1 cellular context compared by ENCODE assay signal in genomic region chr1:234960722-234961467, GRCh38.
TF ChIP-seq lines count a peak whose summit lies in the region.

No MANE protein-coding gene starts in this region.

TF ChIP-seq in HepG2, 621 proteins besides CTCF, POLR2A, EP300 and RAD21 (continued from another document and continues in another):
- no peak for TF ChIP-seq SNAI1 (CRISPR knock-in tag; IDR thresholded peaks at IDR 0.05; ENCODE audit: borderline replicate concordance)
- no peak for TF ChIP-seq NR3C1 (CRISPR knock-in tag; IDR thresholded peaks at IDR 0.05)
- TF ChIP-seq NFIB (CRISPR knock-in tag; IDR thresholded peaks at IDR 0.05; ENCODE audit: borderline replicate concordance): no peak
- TF ChIP-seq BRD4 (CRISPR knock-in tag; IDR thresholded peaks at IDR 0.05): peak; percentile 99
- TF ChIP-seq RBM22 (optimal IDR thresholded peaks at IDR 0.05; ENCODE audit: low read length): no peak
- TF ChIP-seq ZNF567 (CRISPR knock-in tag; IDR thresholded peaks at IDR 0.05; ENCODE audit: borderline replicate concordance): 0 out of 2 replicates have a peak, but pooled peaks have one; percentile 44
- peak; percentile 39 for TF ChIP-seq STAG1 (CRISPR knock-in tag; IDR thresholded peaks at IDR 0.05)
- peak; percentile 93 for TF ChIP-seq ZNF280D (CRISPR knock-in tag; IDR thresholded peaks at IDR 0.05)
- no peak for TF ChIP-seq ETS1 (CRISPR knock-in tag; IDR thresholded peaks at IDR 0.05)
- TF ChIP-seq ZNF282 (IDR thresholded peaks at IDR 0.05; ENCODE audit: partially characterized antibody): no peak
- no peak for TF ChIP-seq ZNF720 (CRISPR knock-in tag; IDR thresholded peaks at IDR 0.05)
- no peak for TF ChIP-seq TRIM22 (IDR thresholded peaks at IDR 0.05)
- TF ChIP-seq PAF1 (CRISPR knock-in tag; IDR thresholded peaks at IDR 0.05): no peak
- no peak; the same call in 1 of the 2 replicates for TF ChIP-seq ZNF160 (CRISPR knock-in tag; IDR thresholded peaks at IDR 0.05)
- peak; percentile 80; the same call in 1 of the 2 replicates for TF ChIP-seq ZNF44 (CRISPR knock-in tag; IDR thresholded peaks at IDR 0.05)
- peak; percentile 74; the same call in 1 of the 2 replicates for TF ChIP-seq TOPORS (CRISPR knock-in tag; IDR thresholded peaks at IDR 0.05)
- peak; percentile 85 for TF ChIP-seq NR2F6 (IDR thresholded peaks at IDR 0.05)
- TF ChIP-seq NR2F6 (CRISPR knock-in tag; IDR thresholded peaks at IDR 0.05): peak; percentile 86
- no peak for TF ChIP-seq RFX5 (IDR thresholded peaks at IDR 0.05; ENCODE audit: low read depth, low read length)
- no peak for TF ChIP-seq SALL2 (CRISPR knock-in tag; IDR thresholded peaks at IDR 0.05)
- TF ChIP-seq BCL6 (CRISPR knock-in tag; IDR thresholded peaks at IDR 0.05): peak; percentile 87
- TF ChIP-seq ATF3 (CRISPR knock-in tag; IDR thresholded peaks at IDR 0.05): peak; percentile 38
- TF ChIP-seq SMAD9 (CRISPR knock-in tag; IDR thresholded peaks at IDR 0.05): no peak
- no peak for TF ChIP-seq ATF7 (IDR thresholded peaks at IDR 0.05)
- TF ChIP-seq ATF7 (CRISPR knock-in tag; IDR thresholded peaks at IDR 0.05): peak; percentile 76; the same call in 1 of the 2 replicates
- TF ChIP-seq ZEB1 (IDR thresholded peaks at IDR 0.05; ENCODE audit: insufficient replicate concordance, low read depth): no peak
- TF ChIP-seq JUNB (CRISPR knock-in tag; IDR thresholded peaks at IDR 0.05; ENCODE audit: borderline replicate concordance): peak; percentile 61; the same call in 1 of the 2 replicates
- no peak for TF ChIP-seq ZNF782 (CRISPR knock-in tag; IDR thresholded peaks at IDR 0.05; ENCODE audit: borderline replicate concordance)
- no peak for TF ChIP-seq ZNF530 (CRISPR knock-in tag; IDR thresholded peaks at IDR 0.05; ENCODE audit: low read depth)
- peak; percentile 67 for TF ChIP-seq ZFX (CRISPR knock-in tag; IDR thresholded peaks at IDR 0.05; ENCODE audit: low read depth)
- TF ChIP-seq ZNF24 (IDR thresholded peaks at IDR 0.05): no peak
- peak; percentile 93 for TF ChIP-seq BORCS8-MEF2B (CRISPR knock-in tag; IDR thresholded peaks at IDR 0.05)
- TF ChIP-seq ESRRA (CRISPR knock-in tag; IDR thresholded peaks at IDR 0.05; ENCODE audit: low read depth): peak; percentile 61; the same call in 1 of the 2 replicates
- TF ChIP-seq ARNT (IDR thresholded peaks at IDR 0.05): no peak
- peak; percentile 99 for TF ChIP-seq ELF3 (CRISPR knock-in tag; IDR thresholded peaks at IDR 0.05)
- no peak for TF ChIP-seq ATM (IDR thresholded peaks at IDR 0.05; ENCODE audit: borderline replicate concordance)
- TF ChIP-seq ARID3A (IDR thresholded peaks at IDR 0.05; ENCODE audit: low read depth, low read length): peak; percentile 97
- no peak; the same call in 1 of the 2 replicates for TF ChIP-seq ZNF256 (CRISPR knock-in tag; conservative IDR thresholded peaks at IDR 0.05)
- TF ChIP-seq ZNF253 (CRISPR knock-in tag; IDR thresholded peaks at IDR 0.05; ENCODE audit: borderline replicate concordance): 0 out of 2 replicates have a peak, but pooled peaks have one; percentile 20
- TF ChIP-seq HOXA3 (CRISPR knock-in tag; IDR thresholded peaks at IDR 0.05): peak; percentile 88
- TF ChIP-seq TP53 (CRISPR knock-in tag; conservative IDR thresholded peaks at IDR 0.05): no peak; the same call in 1 of the 2 replicates
- TF ChIP-seq ZNF510 (CRISPR knock-in tag; IDR thresholded peaks at IDR 0.05; ENCODE audit: low read depth): peak; percentile 79; the same call in 1 of the 2 replicates
- no peak for TF ChIP-seq KMT2B (CRISPR knock-in tag; IDR thresholded peaks at IDR 0.05)
- TF ChIP-seq SRF (IDR thresholded peaks at IDR 0.05; ENCODE audit: low read depth, low read length): no peak
- TF ChIP-seq ISX (CRISPR knock-in tag; conservative IDR thresholded peaks at IDR 0.05): no peak
- TF ChIP-seq ZXDC (CRISPR knock-in tag; IDR thresholded peaks at IDR 0.05): no peak
- TF ChIP-seq MED8 (CRISPR knock-in tag; IDR thresholded peaks at IDR 0.05; ENCODE audit: insufficient replicate concordance): peak; percentile 100
- TF ChIP-seq IRX3 (CRISPR knock-in tag; IDR thresholded peaks at IDR 0.05; ENCODE audit: borderline replicate concordance, low read depth): no peak
- TF ChIP-seq CHD2 (IDR thresholded peaks at IDR 0.05; ENCODE audit: low read depth, low read length): no peak
- peak; percentile 93 for TF ChIP-seq GFI1 (CRISPR knock-in tag; IDR thresholded peaks at IDR 0.05; ENCODE audit: borderline replicate concordance)
- no peak for TF ChIP-seq MAZ (IDR thresholded peaks at IDR 0.05; ENCODE audit: borderline replicate concordance, low read depth, low read length)
- TF ChIP-seq MAZ (CRISPR knock-in tag; IDR thresholded peaks at IDR 0.05; ENCODE audit: low read depth): peak; percentile 47; the same call in 1 of the 2 replicates
- TF ChIP-seq XBP1 (CRISPR knock-in tag; IDR thresholded peaks at IDR 0.05): no peak
- TF ChIP-seq SNAPC5 (CRISPR knock-in tag; IDR thresholded peaks at IDR 0.05; ENCODE audit: borderline replicate concordance): no peak
- TF ChIP-seq ZNF512 (CRISPR knock-in tag; IDR thresholded peaks at IDR 0.05): no peak; the same call in 1 of the 2 replicates
- TF ChIP-seq MTA3 (CRISPR knock-in tag; IDR thresholded peaks at IDR 0.05): no peak
- TF ChIP-seq TCF12 (IDR thresholded peaks at IDR 0.05): no peak
- TF ChIP-seq TCF12 (CRISPR knock-in tag; IDR thresholded peaks at IDR 0.05): peak; percentile 97
- peak; percentile 76 for TF ChIP-seq HDAC1 (CRISPR knock-in tag; IDR thresholded peaks at IDR 0.05)
- TF ChIP-seq KAT8 (CRISPR knock-in tag; IDR thresholded peaks at IDR 0.05): peak; percentile 49
- peak; percentile 99 for TF ChIP-seq MED13 (CRISPR knock-in tag; IDR thresholded peaks at IDR 0.05)
